ENCODE assay signal across 1 cellular context in the genomic region with DNA sequence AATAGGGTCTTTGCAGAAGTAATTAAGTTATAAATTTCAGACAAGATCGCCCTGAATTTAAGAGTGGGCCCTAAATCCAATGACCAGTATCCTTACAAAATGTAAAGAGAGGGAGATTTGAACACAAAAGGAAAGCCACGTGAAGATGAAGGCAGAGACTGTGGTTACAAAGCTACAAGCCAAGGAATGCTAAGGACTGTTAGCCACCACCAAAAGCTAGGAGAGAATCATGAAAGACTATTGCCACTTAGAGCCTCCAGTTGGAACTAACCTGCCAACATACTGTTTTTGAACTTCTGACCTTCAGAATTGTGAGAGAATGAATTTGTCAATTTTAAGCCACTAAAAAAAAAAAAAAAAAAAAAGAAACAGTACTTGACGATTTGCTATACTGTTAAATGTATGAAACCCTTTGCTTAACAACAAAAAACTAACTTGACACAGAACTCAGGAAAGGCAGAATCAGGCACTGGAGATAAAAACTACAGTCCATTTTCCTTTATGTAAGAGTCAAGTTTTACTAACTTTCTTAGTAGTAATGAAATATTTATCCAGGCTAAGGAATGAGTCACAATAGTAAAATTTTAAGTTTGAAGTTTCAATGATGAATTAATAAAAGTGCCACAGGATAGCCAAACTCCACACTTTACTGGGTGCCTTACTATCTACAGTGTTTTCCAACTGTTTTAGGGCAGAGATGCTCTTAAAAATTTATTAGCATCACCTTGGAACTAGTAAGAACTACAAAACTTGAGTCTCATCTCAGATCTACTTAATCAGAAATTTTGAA.
TF ChIP-seq lines count a peak whose summit lies in the region.

No MANE protein-coding gene starts in this region.

TF ChIP-seq in WTC11, 78 proteins besides CTCF, POLR2A, EP300 and RAD21 (continued from another document):
- TF ChIP-seq, protein P1, sequence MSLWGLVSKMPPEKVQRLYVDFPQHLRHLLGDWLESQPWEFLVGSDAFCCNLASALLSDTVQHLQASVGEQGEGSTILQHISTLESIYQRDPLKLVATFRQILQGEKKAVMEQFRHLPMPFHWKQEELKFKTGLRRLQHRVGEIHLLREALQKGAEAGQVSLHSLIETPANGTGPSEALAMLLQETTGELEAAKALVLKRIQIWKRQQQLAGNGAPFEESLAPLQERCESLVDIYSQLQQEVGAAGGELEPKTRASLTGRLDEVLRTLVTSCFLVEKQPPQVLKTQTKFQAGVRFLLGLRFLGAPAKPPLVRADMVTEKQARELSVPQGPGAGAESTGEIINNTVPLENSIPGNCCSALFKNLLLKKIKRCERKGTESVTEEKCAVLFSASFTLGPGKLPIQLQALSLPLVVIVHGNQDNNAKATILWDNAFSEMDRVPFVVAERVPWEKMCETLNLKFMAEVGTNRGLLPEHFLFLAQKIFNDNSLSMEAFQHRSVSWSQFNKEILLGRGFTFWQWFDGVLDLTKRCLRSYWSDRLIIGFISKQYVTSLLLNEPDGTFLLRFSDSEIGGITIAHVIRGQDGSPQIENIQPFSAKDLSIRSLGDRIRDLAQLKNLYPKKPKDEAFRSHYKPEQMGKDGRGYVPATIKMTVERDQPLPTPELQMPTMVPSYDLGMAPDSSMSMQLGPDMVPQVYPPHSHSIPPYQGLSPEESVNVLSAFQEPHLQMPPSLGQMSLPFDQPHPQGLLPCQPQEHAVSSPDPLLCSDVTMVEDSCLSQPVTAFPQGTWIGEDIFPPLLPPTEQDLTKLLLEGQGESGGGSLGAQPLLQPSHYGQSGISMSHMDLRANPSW (CRISPR knock-in tag; conservative IDR thresholded peaks at IDR 0.05; ENCODE audit: low read depth): no peak
- no peak for TF ChIP-seq ZNF219 (CRISPR knock-in tag; IDR thresholded peaks at IDR 0.05; ENCODE audit: borderline replicate concordance)
- TF ChIP-seq TEAD1 (CRISPR knock-in tag; IDR thresholded peaks at IDR 0.05): no peak
- TF ChIP-seq, protein P2, sequence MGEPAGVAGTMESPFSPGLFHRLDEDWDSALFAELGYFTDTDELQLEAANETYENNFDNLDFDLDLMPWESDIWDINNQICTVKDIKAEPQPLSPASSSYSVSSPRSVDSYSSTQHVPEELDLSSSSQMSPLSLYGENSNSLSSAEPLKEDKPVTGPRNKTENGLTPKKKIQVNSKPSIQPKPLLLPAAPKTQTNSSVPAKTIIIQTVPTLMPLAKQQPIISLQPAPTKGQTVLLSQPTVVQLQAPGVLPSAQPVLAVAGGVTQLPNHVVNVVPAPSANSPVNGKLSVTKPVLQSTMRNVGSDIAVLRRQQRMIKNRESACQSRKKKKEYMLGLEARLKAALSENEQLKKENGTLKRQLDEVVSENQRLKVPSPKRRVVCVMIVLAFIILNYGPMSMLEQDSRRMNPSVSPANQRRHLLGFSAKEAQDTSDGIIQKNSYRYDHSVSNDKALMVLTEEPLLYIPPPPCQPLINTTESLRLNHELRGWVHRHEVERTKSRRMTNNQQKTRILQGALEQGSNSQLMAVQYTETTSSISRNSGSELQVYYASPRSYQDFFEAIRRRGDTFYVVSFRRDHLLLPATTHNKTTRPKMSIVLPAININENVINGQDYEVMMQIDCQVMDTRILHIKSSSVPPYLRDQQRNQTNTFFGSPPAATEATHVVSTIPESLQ (CRISPR knock-in tag; IDR thresholded peaks at IDR 0.05): no peak
- TF ChIP-seq, protein P3, sequence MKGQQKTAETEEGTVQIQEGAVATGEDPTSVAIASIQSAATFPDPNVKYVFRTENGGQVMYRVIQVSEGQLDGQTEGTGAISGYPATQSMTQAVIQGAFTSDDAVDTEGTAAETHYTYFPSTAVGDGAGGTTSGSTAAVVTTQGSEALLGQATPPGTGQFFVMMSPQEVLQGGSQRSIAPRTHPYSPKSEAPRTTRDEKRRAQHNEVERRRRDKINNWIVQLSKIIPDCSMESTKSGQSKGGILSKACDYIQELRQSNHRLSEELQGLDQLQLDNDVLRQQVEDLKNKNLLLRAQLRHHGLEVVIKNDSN (CRISPR knock-in tag; IDR thresholded peaks at IDR 0.05): no peak
- TF ChIP-seq, protein P4, sequence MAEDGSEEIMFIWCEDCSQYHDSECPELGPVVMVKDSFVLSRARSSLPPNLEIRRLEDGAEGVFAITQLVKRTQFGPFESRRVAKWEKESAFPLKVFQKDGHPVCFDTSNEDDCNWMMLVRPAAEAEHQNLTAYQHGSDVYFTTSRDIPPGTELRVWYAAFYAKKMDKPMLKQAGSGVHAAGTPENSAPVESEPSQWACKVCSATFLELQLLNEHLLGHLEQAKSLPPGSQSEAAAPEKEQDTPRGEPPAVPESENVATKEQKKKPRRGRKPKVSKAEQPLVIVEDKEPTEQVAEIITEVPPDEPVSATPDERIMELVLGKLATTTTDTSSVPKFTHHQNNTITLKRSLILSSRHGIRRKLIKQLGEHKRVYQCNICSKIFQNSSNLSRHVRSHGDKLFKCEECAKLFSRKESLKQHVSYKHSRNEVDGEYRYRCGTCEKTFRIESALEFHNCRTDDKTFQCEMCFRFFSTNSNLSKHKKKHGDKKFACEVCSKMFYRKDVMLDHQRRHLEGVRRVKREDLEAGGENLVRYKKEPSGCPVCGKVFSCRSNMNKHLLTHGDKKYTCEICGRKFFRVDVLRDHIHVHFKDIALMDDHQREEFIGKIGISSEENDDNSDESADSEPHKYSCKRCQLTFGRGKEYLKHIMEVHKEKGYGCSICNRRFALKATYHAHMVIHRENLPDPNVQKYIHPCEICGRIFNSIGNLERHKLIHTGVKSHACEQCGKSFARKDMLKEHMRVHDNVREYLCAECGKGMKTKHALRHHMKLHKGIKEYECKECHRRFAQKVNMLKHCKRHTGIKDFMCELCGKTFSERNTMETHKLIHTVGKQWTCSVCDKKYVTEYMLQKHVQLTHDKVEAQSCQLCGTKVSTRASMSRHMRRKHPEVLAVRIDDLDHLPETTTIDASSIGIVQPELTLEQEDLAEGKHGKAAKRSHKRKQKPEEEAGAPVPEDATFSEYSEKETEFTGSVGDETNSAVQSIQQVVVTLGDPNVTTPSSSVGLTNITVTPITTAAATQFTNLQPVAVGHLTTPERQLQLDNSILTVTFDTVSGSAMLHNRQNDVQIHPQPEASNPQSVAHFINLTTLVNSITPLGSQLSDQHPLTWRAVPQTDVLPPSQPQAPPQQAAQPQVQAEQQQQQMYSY (CRISPR knock-in tag; IDR thresholded peaks at IDR 0.05): no peak
- no peak for TF ChIP-seq OVOL2 (CRISPR knock-in tag; IDR thresholded peaks at IDR 0.05; ENCODE audit: borderline replicate concordance)
- TF ChIP-seq SMAD3 (CRISPR knock-in tag; IDR thresholded peaks at IDR 0.05; ENCODE audit: borderline replicate concordance): no peak
- TF ChIP-seq, protein P5, sequence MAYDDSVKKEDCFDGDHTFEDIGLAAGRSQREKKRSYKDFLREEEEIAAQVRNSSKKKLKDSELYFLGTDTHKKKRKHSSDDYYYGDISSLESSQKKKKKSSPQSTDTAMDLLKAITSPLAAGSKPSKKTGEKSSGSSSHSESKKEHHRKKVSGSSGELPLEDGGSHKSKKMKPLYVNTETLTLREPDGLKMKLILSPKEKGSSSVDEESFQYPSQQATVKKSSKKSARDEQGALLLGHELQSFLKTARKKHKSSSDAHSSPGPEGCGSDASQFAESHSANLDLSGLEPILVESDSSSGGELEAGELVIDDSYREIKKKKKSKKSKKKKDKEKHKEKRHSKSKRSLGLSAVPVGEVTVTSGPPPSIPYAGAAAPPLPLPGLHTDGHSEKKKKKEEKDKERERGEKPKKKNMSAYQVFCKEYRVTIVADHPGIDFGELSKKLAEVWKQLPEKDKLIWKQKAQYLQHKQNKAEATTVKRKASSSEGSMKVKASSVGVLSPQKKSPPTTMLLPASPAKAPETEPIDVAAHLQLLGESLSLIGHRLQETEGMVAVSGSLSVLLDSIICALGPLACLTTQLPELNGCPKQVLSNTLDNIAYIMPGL (CRISPR knock-in tag; IDR thresholded peaks at IDR 0.05): no peak
- TF ChIP-seq, protein P6, sequence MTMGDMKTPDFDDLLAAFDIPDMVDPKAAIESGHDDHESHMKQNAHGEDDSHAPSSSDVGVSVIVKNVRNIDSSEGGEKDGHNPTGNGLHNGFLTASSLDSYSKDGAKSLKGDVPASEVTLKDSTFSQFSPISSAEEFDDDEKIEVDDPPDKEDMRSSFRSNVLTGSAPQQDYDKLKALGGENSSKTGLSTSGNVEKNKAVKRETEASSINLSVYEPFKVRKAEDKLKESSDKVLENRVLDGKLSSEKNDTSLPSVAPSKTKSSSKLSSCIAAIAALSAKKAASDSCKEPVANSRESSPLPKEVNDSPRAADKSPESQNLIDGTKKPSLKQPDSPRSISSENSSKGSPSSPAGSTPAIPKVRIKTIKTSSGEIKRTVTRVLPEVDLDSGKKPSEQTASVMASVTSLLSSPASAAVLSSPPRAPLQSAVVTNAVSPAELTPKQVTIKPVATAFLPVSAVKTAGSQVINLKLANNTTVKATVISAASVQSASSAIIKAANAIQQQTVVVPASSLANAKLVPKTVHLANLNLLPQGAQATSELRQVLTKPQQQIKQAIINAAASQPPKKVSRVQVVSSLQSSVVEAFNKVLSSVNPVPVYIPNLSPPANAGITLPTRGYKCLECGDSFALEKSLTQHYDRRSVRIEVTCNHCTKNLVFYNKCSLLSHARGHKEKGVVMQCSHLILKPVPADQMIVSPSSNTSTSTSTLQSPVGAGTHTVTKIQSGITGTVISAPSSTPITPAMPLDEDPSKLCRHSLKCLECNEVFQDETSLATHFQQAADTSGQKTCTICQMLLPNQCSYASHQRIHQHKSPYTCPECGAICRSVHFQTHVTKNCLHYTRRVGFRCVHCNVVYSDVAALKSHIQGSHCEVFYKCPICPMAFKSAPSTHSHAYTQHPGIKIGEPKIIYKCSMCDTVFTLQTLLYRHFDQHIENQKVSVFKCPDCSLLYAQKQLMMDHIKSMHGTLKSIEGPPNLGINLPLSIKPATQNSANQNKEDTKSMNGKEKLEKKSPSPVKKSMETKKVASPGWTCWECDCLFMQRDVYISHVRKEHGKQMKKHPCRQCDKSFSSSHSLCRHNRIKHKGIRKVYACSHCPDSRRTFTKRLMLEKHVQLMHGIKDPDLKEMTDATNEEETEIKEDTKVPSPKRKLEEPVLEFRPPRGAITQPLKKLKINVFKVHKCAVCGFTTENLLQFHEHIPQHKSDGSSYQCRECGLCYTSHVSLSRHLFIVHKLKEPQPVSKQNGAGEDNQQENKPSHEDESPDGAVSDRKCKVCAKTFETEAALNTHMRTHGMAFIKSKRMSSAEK (CRISPR knock-in tag; IDR thresholded peaks at IDR 0.05; ENCODE audit: borderline replicate concordance): no peak
TF ChIP-seq in WTC11: peak in this region for 0.
